In the genomic region with DNA sequence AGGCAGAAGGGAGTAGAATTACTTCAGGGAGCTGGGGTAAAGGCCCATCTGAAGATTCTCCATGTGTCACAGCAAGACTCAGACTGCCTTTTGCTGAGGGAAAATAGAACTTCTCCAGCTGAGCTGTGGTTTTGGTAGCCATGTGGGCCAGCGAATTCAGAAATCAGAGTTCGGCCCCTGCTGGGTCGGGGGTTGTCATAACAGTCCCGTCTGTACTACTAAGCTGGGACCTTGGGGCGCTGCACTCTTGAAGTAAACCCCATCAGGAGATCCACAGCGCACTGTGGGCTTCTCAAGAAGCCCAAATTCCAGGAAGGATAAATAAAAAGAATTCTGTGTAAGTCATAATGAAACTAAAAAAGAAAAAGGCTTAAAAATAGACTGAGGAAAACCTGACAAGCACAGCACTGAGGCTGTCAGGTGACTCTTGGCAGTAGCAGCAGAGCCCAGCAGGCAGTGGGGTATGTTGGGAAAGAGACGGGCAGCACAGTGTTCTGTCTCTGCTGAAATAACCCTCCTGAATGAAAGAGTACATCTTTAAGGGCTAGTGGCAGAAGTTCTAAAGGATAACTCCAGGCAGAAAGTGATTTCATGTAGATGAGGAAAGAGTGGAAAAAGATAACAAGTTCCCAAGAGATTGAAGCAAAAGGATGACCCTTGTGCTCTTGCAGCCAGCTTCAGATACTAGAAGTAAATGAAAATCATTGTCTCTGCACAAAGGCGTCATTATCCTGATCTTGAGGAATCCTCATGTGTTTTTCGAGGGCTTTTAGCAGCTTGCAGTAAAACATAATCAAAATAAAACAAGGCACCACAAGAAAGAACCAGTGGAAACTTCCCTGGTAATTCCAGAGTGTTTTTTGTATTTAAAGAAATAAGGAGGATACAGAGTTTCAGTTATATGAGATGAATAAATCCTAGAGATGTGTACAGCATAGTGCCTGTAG, we compare ENCODE assay signal across 8 cellular contexts.
DNase-seq lines count a peak whose midpoint lies in the region; ATAC-seq and TF ChIP-seq lines count a peak whose summit lies in the region.

No MANE protein-coding gene starts in this region.

- H3K9me3 Mint-ChIP-seq in activated CD4-positive, alpha-beta memory T cell treated with anti-CD3 and anti-CD28 coated beads for 36 hours: no peaks in the 10 kb centered on the region

- peaks cover 45% of the 10 kb centered on the region for H3K36me3 Mint-ChIP-seq in activated CD4-positive, alpha-beta memory T cell treated with anti-CD3 and anti-CD28 coated beads for 36 hours

- H3K4me3 ChIP-seq in GM12865 (ENCODE audit: low read depth, low read length): peak overlapping the region; percentile 14
- no peak overlapping the region for H3K4me3 ChIP-seq in gastroesophageal sphincter

- no peak for TF ChIP-seq POLR2A in gastroesophageal sphincter (IDR thresholded peaks at IDR 0.05)

- intact Hi-C loops in activated CD4-positive, alpha-beta memory T cell treated with anti-CD3 and anti-CD28 coated beads for 36 hours (cut with micrococcal nuclease): loop anchor here (1.0 to 5.0 kb wide), 4 partner anchors 47 to 353 kb away; a partner anchor contains a TSS

- H3K4me3 Mint-ChIP-seq in activated CD4-positive, alpha-beta memory T cell treated with anti-CD3 and anti-CD28 coated beads for 36 hours: peak overlapping the region; percentile 55

- no peaks in the 10 kb centered on the region for H3K27me3 Mint-ChIP-seq in activated CD4-positive, alpha-beta memory T cell treated with anti-CD3 and anti-CD28 coated beads for 36 hours

- H3K27me3 ChIP-seq in gastroesophageal sphincter: no peaks in the 10 kb centered on the region

- no peaks in the 10 kb centered on the region for H3K9me3 ChIP-seq in gastroesophageal sphincter

- peak overlapping the region; percentile 65 to 83 (median 74) for H3K27ac ChIP-seq in gastroesophageal sphincter

- CTCF ChIA-PET in activated CD4-positive, alpha-beta memory T cell treated with anti-CD3 and anti-CD28 coated beads for 36 hours (lab: Charles Lee): interaction anchor here (0.9 to 7.5 kb wide), 8 partner anchors 9 to 183 kb away, joined by 3 to 114 read pairs (median 6); no protein-coding TSS in a partner anchor

- no peak for TF ChIP-seq EP300 in gastroesophageal sphincter (IDR thresholded peaks at IDR 0.05)

- peaks cover 3 to 66% (median 12%) of the 10 kb centered on the region in 3 donors for H3K4me1 ChIP-seq in gastroesophageal sphincter

- peaks cover 2 to 45% of the 10 kb centered on the region in 2 donors for H3K36me3 ChIP-seq in gastroesophageal sphincter

- peak; percentile 86 for ATAC-seq in gastroesophageal sphincter

- H3K4me1 Mint-ChIP-seq in activated CD4-positive, alpha-beta memory T cell treated with anti-CD3 and anti-CD28 coated beads for 36 hours (ENCODE audit: low read depth): peaks cover 83% of the 10 kb centered on the region

- 58 to 69% methylated on average over 5 to 7 of the region's 9 CpGs for whole genome bisulfite sequencing in gastroesophageal sphincter (ENCODE audit: low coverage in 1 of 2), 2 donors

- H3K27ac Mint-ChIP-seq in activated CD4-positive, alpha-beta memory T cell treated with anti-CD3 and anti-CD28 coated beads for 36 hours: peak overlapping the region; percentile 94

- POLR2A ChIA-PET in activated CD4-positive, alpha-beta memory T cell treated with anti-CD3 and anti-CD28 coated beads for 36 hours (lab: Charles Lee): interaction anchor here (0.8 to 3.0 kb wide), 8 partner anchors 12 to 494 kb away, joined by 3 to 55 read pairs (median 5); a partner anchor contains a TSS

- no peak for TF ChIP-seq CTCF in GM12865 (IDR thresholded peaks at IDR 0.05; ENCODE audit: insufficient read depth, low read depth, low read length, missing control alignments)
- no peak for TF ChIP-seq CTCF in gastroesophageal sphincter (IDR thresholded peaks at IDR 0.05)

- DNase-seq in GM12865 (ENCODE audit: low read depth): peak; percentile 55
- DNase-seq in activated CD4-positive, alpha-beta memory T cell treated with anti-CD3 and anti-CD28 coated beads for 36 hours: peak; percentile 81
- peak in 2 of 3 donors; percentile 46 to 55 for DNase-seq in stimulated activated CD4-positive, alpha-beta T cell treated with anti-CD3 and anti-CD28 coated beads, Interleukin-12 subunit alpha, Interleukin-12 subunit beta, amount 100 ng/mL, for 48 hours (ENCODE audit: low read depth in 2 of 3, low spot score in 1 of 3)
- no peak for DNase-seq in RKO (ENCODE audit: low spot score)
- DNase-seq in HCEC 1CT: no peak
- DNase-seq in ureter (ENCODE audit: low spot score): no peak
- no peak for DNase-seq in NCI-H128 (lab: John Stamatoyannopoulos, UW; ENCODE audit: unreplicated experiment)

Comparison
In these comparisons a context has a peak if more than half of its experiments do, and no peak if none do; other contexts are left out.
1. DNase-seq: peak in GM12865 (single experiment), activated CD4-positive, alpha-beta memory T cell treated with anti-CD3 and anti-CD28 coated beads for 36 hours (single experiment) and stimulated activated CD4-positive, alpha-beta T cell treated with anti-CD3 and anti-CD28 coated beads, Interleukin-12 subunit alpha, Interleukin-12 subunit beta, amount 100 ng/mL, for 48 hours (2 of 3); none in RKO (single experiment), HCEC 1CT (single experiment), ureter (single experiment) and NCI-H128 (single experiment).